ENCODE assay signal across 1 cellular context in genomic region chr7:116211913-116212596, GRCh38.
TF ChIP-seq lines count a peak whose summit lies in the region.

No MANE protein-coding gene starts in this region.

TF ChIP-seq in K562, 482 proteins besides CTCF, POLR2A, EP300 and RAD21 (continued from another document and continues in another):
- TF ChIP-seq MGA (IDR thresholded peaks at IDR 0.05) (peak; percentile 51; the same call in 1 of the 2 replicates), PYGO2 (tag; IDR thresholded peaks at IDR 0.05) (no peak), ZNF785 (CRISPR knock-in tag; IDR thresholded peaks at IDR 0.05) (no peak), CBX5 (IDR thresholded peaks at IDR 0.05; ENCODE audit: borderline replicate concordance, low read depth) (no peak), TCF3 (CRISPR knock-in tag; IDR thresholded peaks at IDR 0.05) (peak; percentile 78), RCOR1 (IDR thresholded peaks at IDR 0.05; ENCODE audit: borderline replicate concordance in 1 of 2, low read depth in 2 of 2, low read length in 2 of 2) (peak in 1 of 2 experiments; percentile 83; a peak in 1 of 4 replicates), KLF1 (tag; IDR thresholded peaks at IDR 0.05) (no peak), RFX1 (IDR thresholded peaks at IDR 0.05) (no peak), CBX3 (IDR thresholded peaks at IDR 0.05; ENCODE audit: borderline replicate concordance in 1 of 2, low read length in 2 of 2) (no peak), ETV6 (IDR thresholded peaks at IDR 0.05; ENCODE audit: borderline replicate concordance in 1 of 2, low read depth in 2 of 2, low read length in 1 of 2) (no peak), ETV6 (CRISPR knock-in tag; IDR thresholded peaks at IDR 0.05; ENCODE audit: borderline replicate concordance) (no peak), ZNF780A (CRISPR knock-in tag; IDR thresholded peaks at IDR 0.05) (no peak), E2F3 (CRISPR knock-in tag; IDR thresholded peaks at IDR 0.05) (no peak), ILK (tag; IDR thresholded peaks at IDR 0.05; ENCODE audit: borderline replicate concordance, low read depth) (no peak), ZC3H4 (CRISPR knock-in tag; IDR thresholded peaks at IDR 0.05; ENCODE audit: borderline replicate concordance) (no peak), RHOXF2B (CRISPR knock-in tag; conservative IDR thresholded peaks at IDR 0.05) (no peak), MITF (IDR thresholded peaks at IDR 0.05) (no peak), TCFL5 (CRISPR knock-in tag; conservative IDR thresholded peaks at IDR 0.05) (no peak), ZBTB7A (IDR thresholded peaks at IDR 0.05; ENCODE audit: borderline replicate concordance, control insufficient read depth, low read depth, low read length) (no peak), TFE3 (CRISPR knock-in tag; IDR thresholded peaks at IDR 0.05) (no peak), KDM5B (IDR thresholded peaks at IDR 0.05; ENCODE audit: insufficient replicate concordance, low read depth, low read length) (no peak), SMARCC2 (IDR thresholded peaks at IDR 0.05; ENCODE audit: low read depth) (peak; percentile 36; the same call in 1 of the 2 replicates), MEIS2 (IDR thresholded peaks at IDR 0.05; ENCODE audit: partially characterized antibody) (peak; percentile 90), ARID1B (IDR thresholded peaks at IDR 0.05) (peak; percentile 90), SMAD3 (CRISPR knock-in tag; conservative IDR thresholded peaks at IDR 0.05) (no peak), ZFX (CRISPR knock-in tag; IDR thresholded peaks at IDR 0.05) (no peak), U2AF1 (optimal IDR thresholded peaks at IDR 0.05; ENCODE audit: low read depth, low read length) (no peak), BCL6 (CRISPR knock-in tag; IDR thresholded peaks at IDR 0.05) (no peak), KDM2B (CRISPR knock-in tag; IDR thresholded peaks at IDR 0.05) (no peak), JUNB (CRISPR knock-in tag; conservative IDR thresholded peaks at IDR 0.05) (no peak), GATA2 (CRISPR knock-in tag; IDR thresholded peaks at IDR 0.05) (no peak), TAF15 (IDR thresholded peaks at IDR 0.05; ENCODE audit: low read depth, low read length) (no peak), SMAD1 (IDR thresholded peaks at IDR 0.05; ENCODE audit: low read depth, low read length, partially characterized antibody) (peak; percentile 55), SMAD4 (CRISPR knock-in tag; conservative IDR thresholded peaks at IDR 0.05) (peak; percentile 66), FOXA3 (CRISPR knock-in tag; conservative IDR thresholded peaks at IDR 0.05 in 1 of 2, IDR thresholded peaks at IDR 0.05 in 1 of 2) (peak in 1 of 2 experiments; percentile 36; a peak in 1 of 4 replicates), ZNF239 (CRISPR knock-in tag; IDR thresholded peaks at IDR 0.05) (no peak; the same call in 1 of the 2 replicates), BRD4 (IDR thresholded peaks at IDR 0.05) (peak; percentile 80), SREBF1 (IDR thresholded peaks at IDR 0.05; ENCODE audit: borderline replicate concordance, low read depth, low read length) (no peak), CBFA2T3 (IDR thresholded peaks at IDR 0.05) (peak; percentile 70), L3MBTL2 (IDR thresholded peaks at IDR 0.05) (peak; percentile 18; the same call in 1 of the 2 replicates), PCBP1 (IDR thresholded peaks at IDR 0.05; ENCODE audit: low read depth, low read length, poor library complexity, severe bottlenecking) (no peak), ZNF764 (CRISPR knock-in tag; IDR thresholded peaks at IDR 0.05; ENCODE audit: low read depth) (no peak), PRMT5 (CRISPR knock-in tag; IDR thresholded peaks at IDR 0.05) (no peak), SAFB (IDR thresholded peaks at IDR 0.05; ENCODE audit: borderline replicate concordance, low read depth, low read length) (no peak), U2AF2 (optimal IDR thresholded peaks at IDR 0.05; ENCODE audit: low read depth, low read length) (no peak), HDAC3 (IDR thresholded peaks at IDR 0.05; ENCODE audit: borderline replicate concordance, partially characterized antibody) (peak; percentile 22), SIN3A (IDR thresholded peaks at IDR 0.05; ENCODE audit: borderline replicate concordance in 2 of 2, control insufficient read depth in 1 of 2, low read depth in 2 of 2, low read length in 2 of 2) (no peak), HMBOX1 (IDR thresholded peaks at IDR 0.05) (0 out of 2 replicates have a peak, but pooled peaks have one; percentile 19), GABPB2 (CRISPR knock-in tag; conservative IDR thresholded peaks at IDR 0.05) (no peak), GTF2E2 (tag; IDR thresholded peaks at IDR 0.05) (no peak; the same call in 1 of the 2 replicates), NONO (IDR thresholded peaks at IDR 0.05; ENCODE audit: low read depth in 2 of 2, low read length in 1 of 2) (no peak), CBFB (CRISPR knock-in tag; IDR thresholded peaks at IDR 0.05) (no peak), POLR2AphosphoS5 (IDR thresholded peaks at IDR 0.05; ENCODE audit: control insufficient read depth, insufficient read depth, low read depth, low read length) (no peak), MYC (IDR thresholded peaks at IDR 0.05; ENCODE audit: low read depth, low read length) (0 out of 2 replicates have a peak, but pooled peaks have one; percentile 12), MYC (CRISPR knock-in tag; IDR thresholded peaks at IDR 0.05; ENCODE audit: borderline replicate concordance, low read depth) (no peak), ZNF133 (CRISPR knock-in tag; IDR thresholded peaks at IDR 0.05) (no peak), GABPA (tag; conservative IDR thresholded peaks at IDR 0.05; ENCODE audit: low read depth) (no peak; the same call in 1 of the 2 replicates), CEBPB (tag; IDR thresholded peaks at IDR 0.05) (0 out of 2 replicates have a peak, but pooled peaks have one; percentile 6), ZBTB9 (CRISPR knock-in tag; IDR thresholded peaks at IDR 0.05) (0 out of 2 replicates have a peak, but pooled peaks have one; percentile 20), POLR2H (tag; IDR thresholded peaks at IDR 0.05; ENCODE audit: low read depth) (peak; percentile 56; the same call in 1 of the 2 replicates)
